Comparison of ENCODE assay signal across 8 cellular contexts in genomic region chr20:33731693-33732165, GRCh38. TPM values are rescaled to one million over a fixed set of nuclear protein-coding genes. Genes with fewer than 3 reads are reported as not detected.
A peak's percentile ranks its signal among the peaks of the same experiment; 100 is the strongest.
DNase-seq lines count a peak whose midpoint lies in the region; ATAC-seq and TF ChIP-seq lines count a peak whose summit lies in the region.

ZNF341 (plus strand) TSS chr20:33731996; CDS start chr20:33732022, 26 bp downstream.

- H3K27me3 ChIP-seq in iPS-15b (ENCODE audit: control insufficient read depth, insufficient read depth, low read length) (no peaks in the 10 kb centered on the region), skeletal muscle tissue (ENCODE audit: control insufficient read depth in 3 of 3, insufficient read depth in 3 of 3, low read length in 3 of 3) (no peaks in the 10 kb centered on the region)

- H3K9me3 Mint-ChIP-seq in T-helper 1 cell treated with Interleukin-12 subunit alpha and Interleukin-12 subunit beta and Interleukin-4 antibody, amounts not matched to agents 30 μg/mL and 1 μg/mL, for 36 hours = peaks cover 10% of the 10 kb centered on the region

- H3K36me3 ChIP-seq in iPS-15b (ENCODE audit: control insufficient read depth, insufficient read depth, low read length) (no peaks in the 10 kb centered on the region), skeletal muscle tissue (ENCODE audit: control insufficient read depth in 3 of 3, insufficient read depth in 3 of 3, low read length in 3 of 3) (peaks cover 0 to 2% (median 0%) of the 10 kb centered on the region in 3 donors)

- H3K9ac ChIP-seq in iPS-15b (ENCODE audit: low read depth, low read length) (peak within 1 kb of the TSS; percentile 73), skeletal muscle tissue (ENCODE audit: low read depth in 1 of 3, low read length in 3 of 3) (peak within 1 kb of the TSS; percentile 68 to 86 (median 74))

- H3K27ac Mint-ChIP-seq in T-helper 1 cell treated with Interleukin-12 subunit alpha and Interleukin-12 subunit beta and Interleukin-4 antibody, amounts not matched to agents 30 μg/mL and 1 μg/mL, for 36 hours = peak within 1 kb of the TSS; percentile 90

- peaks cover 9% of the 10 kb centered on the region for H3K4me1 ChIP-seq in iPS-15b (ENCODE audit: control insufficient read depth, insufficient read depth, low read length)
- peaks cover 11 to 16% (median 13%) of the 10 kb centered on the region in 3 donors for H3K4me1 ChIP-seq in skeletal muscle tissue (ENCODE audit: control insufficient read depth in 3 of 3, insufficient read depth in 3 of 3, low read length in 3 of 3)

- no peaks in the 10 kb centered on the region for H3K27me3 Mint-ChIP-seq in T-helper 1 cell treated with Interleukin-12 subunit alpha and Interleukin-12 subunit beta and Interleukin-4 antibody, amounts not matched to agents 30 μg/mL and 1 μg/mL, for 36 hours (ENCODE audit: low read depth)

- H3K36me3 Mint-ChIP-seq in T-helper 1 cell treated with Interleukin-12 subunit alpha and Interleukin-12 subunit beta and Interleukin-4 antibody, amounts not matched to agents 30 μg/mL and 1 μg/mL, for 36 hours (ENCODE audit: low read depth) = peaks cover 11% of the 10 kb centered on the region

- ATAC-seq in HG02798 (IDR thresholded peaks at IDR 0.05; ENCODE audit: poor library complexity, unreplicated experiment) = peak; percentile 86

- DNase-seq in GM13976 (ENCODE audit: low spot score) (peak; percentile 90), NCI-H128 (lab: John Stamatoyannopoulos, UW; ENCODE audit: unreplicated experiment) (peak; percentile 93), amygdala (lab: John Stamatoyannopoulos, UW) (peak in 55 of 56 donors; percentile 42 to 97 (median 88)), islet precursor cell (no peak)

- H3K4me3 ChIP-seq in iPS-15b (ENCODE audit: low read depth, low read length) (peak within 1 kb of the TSS; percentile 82), skeletal muscle tissue (ENCODE audit: low read length in 3 of 3) (peak within 1 kb of the TSS; percentile 78 to 88 (median 82))

- peaks cover 16% of the 10 kb centered on the region for H3K4me1 Mint-ChIP-seq in T-helper 1 cell treated with Interleukin-12 subunit alpha and Interleukin-12 subunit beta and Interleukin-4 antibody, amounts not matched to agents 30 μg/mL and 1 μg/mL, for 36 hours (ENCODE audit: low read depth)

- in situ Hi-C loops in GM13976 (cut with MboI; ENCODE audit: low sequenced_read_pairs, unreplicated experiment) = no loop called here

- H3K9me3 ChIP-seq in iPS-15b (ENCODE audit: control insufficient read depth, insufficient read depth, low read length) = peaks cover 3% of the 10 kb centered on the region
- H3K9me3 ChIP-seq in skeletal muscle tissue (ENCODE audit: control insufficient read depth in 3 of 3, low read length in 3 of 3) = peaks cover 0 to 1% (median under 1%) of the 10 kb centered on the region in 3 donors

- peak within 1 kb of the TSS; percentile 86 for H3K4me3 Mint-ChIP-seq in T-helper 1 cell treated with Interleukin-12 subunit alpha and Interleukin-12 subunit beta and Interleukin-4 antibody, amounts not matched to agents 30 μg/mL and 1 μg/mL, for 36 hours

- TF ChIP-seq CTCF in GM13976 (IDR thresholded peaks at IDR 0.05; ENCODE audit: borderline replicate concordance, control extremely low read depth, extremely low read depth, insufficient read depth, missing control alignments) = peak; percentile 93

- peak within 1 kb of the TSS; percentile 78 for H3K27ac ChIP-seq in skeletal muscle tissue (ENCODE audit: low read depth, low read length)

RNA-seq across cellular contexts. Expression of gene ZNF341, which starts in this region (rescaled TPM):
- total RNA-seq in skeletal muscle tissue = 1.0 TPM
